8 cellular contexts compared by ENCODE assay signal in genomic region chr15:40274350-40275274, GRCh38. TPM values are rescaled to one million over a fixed set of nuclear protein-coding genes. Genes with fewer than 3 reads are reported as not detected.
DNase-seq lines count a peak whose midpoint lies in the region; ATAC-seq and TF ChIP-seq lines count a peak whose summit lies in the region.

No MANE protein-coding gene starts in this region.

- peaks cover 58% of the 10 kb centered on the region for H3K4me1 ChIP-seq in testis

- intact Hi-C loops in testis (cut with DNase I; ENCODE audit: low total_unique reads) = loop anchor here (5.0 kb wide), 2 partner anchors 57 to 232 kb away; no protein-coding TSS in a partner anchor

- peak overlapping the region in 1 of 2 donors; percentile 59 for H3K27ac ChIP-seq in testis

- DNase-seq in GM03348 (ENCODE audit: low spot score) = peak; percentile 91
- peak; percentile 39 for DNase-seq in SHP77 treated with DMSO at 0.1 percent for 48 hours (lab: John Stamatoyannopoulos, UW)
- DNase-seq in activated effector memory CD4-positive, alpha-beta T cell treated with Interleukin-2 at 50 U/mL for 16 hours = peak; percentile 82
- DNase-seq in fibroblast of villous mesenchyme (ENCODE audit: low read depth) = peak; percentile 88
- peak; percentile 87 for DNase-seq in omental fat pad (ENCODE audit: low spot score)
- peak; percentile 90 for DNase-seq in testis

- no peak overlapping the region for H3K4me3 ChIP-seq in fibroblast of villous mesenchyme (ENCODE audit: low read depth, low read length)
- H3K4me3 ChIP-seq in testis = no peak overlapping the region

- no peaks in the 10 kb centered on the region for H3K9me3 ChIP-seq in testis

- no peaks in the 10 kb centered on the region for H3K27me3 ChIP-seq in testis

- TF ChIP-seq POLR2A in testis (IDR thresholded peaks at IDR 0.05) = no peak

- WGBS in testis, 2 donors = 43 to 49% methylated on average over 20 to 23 of the region's 26 CpGs

- peak; percentile 79 for ATAC-seq in omental fat pad (ENCODE audit: low FRiP score)
- no peak for ATAC-seq in GM18867 (IDR thresholded peaks at IDR 0.05; ENCODE audit: unreplicated experiment)

- TF ChIP-seq CTCF in LNCAP (IDR thresholded peaks at IDR 0.05) = peak; percentile 100
- TF ChIP-seq CTCF in fibroblast of villous mesenchyme (IDR thresholded peaks at IDR 0.05; ENCODE audit: insufficient read depth, low read depth, low read length) = peak; percentile 100
- TF ChIP-seq CTCF in omental fat pad (IDR thresholded peaks at IDR 0.05) = peak in 2 of 3 donors; percentile 99 to 100
- peak; percentile 100 for TF ChIP-seq CTCF in testis (IDR thresholded peaks at IDR 0.05)

- H3K36me3 ChIP-seq in testis (ENCODE audit: low read depth, missing control alignments) = no peaks in the 10 kb centered on the region

RNA-seq across cellular contexts. Expression of gene ANKRD63, which starts 8.3 kb away (rescaled TPM):
- total RNA-seq in fibroblast of villous mesenchyme = not detected in 2 replicates
- total RNA-seq in omental fat pad = not detected
- total RNA-seq in testis = 10 to 100 TPM in 1 of 2 donors, 1 to 10 TPM in 1; 3.1 to 11.8 TPM
- polyA plus RNA-seq in testis (ENCODE audit: insufficient read depth, low read depth, low replicate concordance) = not detected

RNA-seq across cellular contexts. Expression of gene PLCB2, which starts 33.1 kb away (rescaled TPM):
- 0.43 and 0.64 TPM in 2 replicates for total RNA-seq in fibroblast of villous mesenchyme
- total RNA-seq in omental fat pad = 10 to 100 TPM; 12.0 to 35.1 (median 25.0) TPM
- 1 to 10 TPM; 8.8 to 9.7 TPM for total RNA-seq in testis
- polyA plus RNA-seq in testis (ENCODE audit: insufficient read depth, low read depth, low replicate concordance) = 13.6 TPM

RNA-seq across cellular contexts. Expression of gene PAK6, which starts 35.7 kb away (rescaled TPM):
- under 0.01 TPM in 2 replicates for total RNA-seq in fibroblast of villous mesenchyme
- 1 to 10 TPM in 1 of 4 donors, under 1 TPM in 1, not detected in 2; 0.72 to 1.5 TPM for total RNA-seq in omental fat pad
- total RNA-seq in testis = 100 to 1,000 TPM; 140 to 245 TPM
- 47.4 TPM for polyA plus RNA-seq in testis (ENCODE audit: insufficient read depth, low read depth, low replicate concordance)

RNA-seq across cellular contexts. Expression of gene INAFM2, which starts 48.9 kb away (rescaled TPM):
- total RNA-seq in fibroblast of villous mesenchyme (11.9 and 16.8 TPM in 2 replicates), omental fat pad (10 to 100 TPM in 3 of 4 donors, 1 to 10 TPM in 1; 9.1 to 17.5 (median 12.2) TPM), testis (10 to 100 TPM; 31.8 to 49.8 TPM)
- 43.4 TPM for polyA plus RNA-seq in testis (ENCODE audit: insufficient read depth, low read depth, low replicate concordance)

Comparison
In these comparisons a context has a peak if more than half of its experiments do, and no peak if none do; other contexts are left out.
1. DNase-seq: peak in every context shown above with its lines; median percentile 91 in GM03348; 90 in testis; 88 in fibroblast of villous mesenchyme; 87 in omental fat pad; 82 in activated effector memory CD4-positive, alpha-beta T cell treated with Interleukin-2 at 50 U/mL for 16 hours; 39 in SHP77 treated with DMSO at 0.1 percent for 48 hours.
2. RNA of gene PAK6, which starts 35.7 kb away (total RNA-seq): 140 to 245 TPM in testis; 0.72 to 1.5 TPM in omental fat pad and under 0.01 TPM in fibroblast of villous mesenchyme; every median in the first group is over 10 times any median in the second.
3. Peak in every context shown above with its lines, with median percentiles within 50 percentile points of each other: CTCF ChIP-seq.